8 cellular contexts compared by ENCODE assay signal in the genomic region with DNA sequence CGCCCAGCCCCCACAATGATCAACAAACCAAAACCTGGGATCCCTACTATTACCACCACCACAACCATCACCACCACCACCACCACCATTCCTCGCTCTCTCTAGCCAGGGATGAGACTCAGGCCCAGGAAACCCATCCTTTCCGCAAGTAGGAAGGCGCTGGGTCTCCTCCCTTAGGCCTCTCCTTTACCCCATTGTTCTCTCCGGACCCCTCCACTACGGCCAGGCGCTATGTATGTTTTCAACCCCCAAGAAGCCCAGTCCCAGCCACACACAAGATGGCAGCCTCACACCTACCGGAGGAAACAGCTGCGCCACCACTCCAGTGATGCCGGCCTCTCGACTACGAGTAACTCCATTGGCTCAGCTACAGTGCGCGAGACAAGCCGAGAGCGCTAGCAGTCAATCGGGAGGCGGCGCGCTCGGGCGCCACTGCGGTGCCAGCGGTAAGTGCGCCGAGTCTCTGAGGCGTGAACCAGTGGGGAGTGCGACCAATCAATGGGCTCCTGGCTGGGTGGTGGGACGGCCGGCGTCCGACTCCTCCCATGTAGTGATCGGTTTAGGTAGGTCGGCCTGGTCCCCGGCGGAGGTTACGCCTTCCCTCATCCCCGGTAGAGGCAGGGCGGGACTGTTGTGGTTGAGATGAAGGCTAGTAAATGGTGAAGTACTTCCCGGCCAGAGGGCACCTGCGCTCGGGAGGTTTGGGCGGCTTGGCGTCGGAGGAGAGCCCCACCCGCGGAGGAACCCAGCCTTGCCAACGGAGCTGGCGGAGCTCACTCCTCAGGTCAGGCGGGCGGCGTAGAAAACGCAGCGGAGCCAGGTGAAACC. TPM values are rescaled to one million over a fixed set of nuclear protein-coding genes. Genes with fewer than 3 reads are reported as not detected.
DNase-seq lines count a peak whose midpoint lies in the region; ATAC-seq, FAIRE-seq and TF ChIP-seq lines count a peak whose summit lies in the region.

A gene (minus strand): TSS at position 376 of the 828 bp plus-strand sequence. CDS start 61,154 bp downstream, outside the sequence.
A gene with protein sequence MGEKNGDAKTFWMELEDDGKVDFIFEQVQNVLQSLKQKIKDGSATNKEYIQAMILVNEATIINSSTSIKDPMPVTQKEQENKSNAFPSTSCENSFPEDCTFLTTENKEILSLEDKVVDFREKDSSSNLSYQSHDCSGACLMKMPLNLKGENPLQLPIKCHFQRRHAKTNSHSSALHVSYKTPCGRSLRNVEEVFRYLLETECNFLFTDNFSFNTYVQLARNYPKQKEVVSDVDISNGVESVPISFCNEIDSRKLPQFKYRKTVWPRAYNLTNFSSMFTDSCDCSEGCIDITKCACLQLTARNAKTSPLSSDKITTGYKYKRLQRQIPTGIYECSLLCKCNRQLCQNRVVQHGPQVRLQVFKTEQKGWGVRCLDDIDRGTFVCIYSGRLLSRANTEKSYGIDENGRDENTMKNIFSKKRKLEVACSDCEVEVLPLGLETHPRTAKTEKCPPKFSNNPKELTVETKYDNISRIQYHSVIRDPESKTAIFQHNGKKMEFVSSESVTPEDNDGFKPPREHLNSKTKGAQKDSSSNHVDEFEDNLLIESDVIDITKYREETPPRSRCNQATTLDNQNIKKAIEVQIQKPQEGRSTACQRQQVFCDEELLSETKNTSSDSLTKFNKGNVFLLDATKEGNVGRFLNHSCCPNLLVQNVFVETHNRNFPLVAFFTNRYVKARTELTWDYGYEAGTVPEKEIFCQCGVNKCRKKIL (plus strand): TSS at position 586 of the 828 bp plus-strand sequence. CDS start 7,620 bp downstream, outside the sequence.

- H4K91ac ChIP-seq in H1 (replicated peaks; ENCODE audit: insufficient read length, low read length) (peak within 1 kb of the TSS; percentile 39), mesenchymal stem cell (ENCODE audit: low read length) (peak within 1 kb of the TSS; percentile 0)

- no peaks in the 10 kb centered on the region for H3K27me3 ChIP-seq in H1 (replicated peaks in 1 of 4; ENCODE audit: control insufficient read depth in 3 of 4, extremely low read depth in 1 of 4, insufficient read depth in 3 of 4, low read length in 3 of 4)
- H3K27me3 ChIP-seq in mesenchymal stem cell (ENCODE audit: control insufficient read depth in 1 of 2, insufficient read depth in 1 of 2, low read length in 2 of 2): no peaks in the 10 kb centered on the region

- H3K4me1 ChIP-seq in H1 (replicated peaks in 1 of 4; ENCODE audit: control insufficient read depth in 3 of 4, insufficient read depth in 4 of 4, low read length in 3 of 4) (peaks cover 0 to 3% (median 0%) of the 10 kb centered on the region in 4 experiments; a peak in 1 of 7 replicates), mesenchymal stem cell (ENCODE audit: control insufficient read depth, insufficient read depth, low read depth, low read length) (no peaks in the 10 kb centered on the region)

- H3K4ac ChIP-seq in H1 (replicated peaks; ENCODE audit: insufficient read length, low read depth, low read length) (no peak within 1 kb of the TSS), mesenchymal stem cell (ENCODE audit: low read depth in 1 of 2, low read length in 2 of 2) (peak within 1 kb of the TSS in 1 of 2 experiments; percentile 87)

- H3K4me1 Mint-ChIP-seq in activated CD8-positive, alpha-beta memory T cell treated with anti-CD3 and anti-CD28 coated beads, Interleukin-2, amount 10 ng/mL, durations not matched to agents 7 days and 5 days: peaks cover 47% of the 10 kb centered on the region

- H2AK5ac ChIP-seq in H1 (ENCODE audit: low read depth, low read length) (no peak within 1 kb of the TSS; the same call in none of the 2 replicates), mesenchymal stem cell (ENCODE audit: low read length, severe bottlenecking) (no peak within 1 kb of the TSS)

- H3K9ac ChIP-seq in H1 (replicated peaks in 1 of 4; ENCODE audit: extremely low read depth in 1 of 4, low read depth in 3 of 4, low read length in 3 of 4) (peak within 1 kb of the TSS; percentile 83 to 98 (median 95)), mesenchymal stem cell (ENCODE audit: low read length) (peak within 1 kb of the TSS; percentile 99)

- no peaks in the 10 kb centered on the region for H3K79me1 ChIP-seq in H1 (ENCODE audit: low read depth, low read length)
- H3K79me1 ChIP-seq in mesenchymal stem cell (replicated peaks; ENCODE audit: low read length, poor library complexity, severe bottlenecking): peaks cover 2% of the 10 kb centered on the region

- H3K27ac Mint-ChIP-seq in activated CD8-positive, alpha-beta memory T cell treated with anti-CD3 and anti-CD28 coated beads, Interleukin-2, amount 10 ng/mL, durations not matched to agents 7 days and 5 days: peak within 1 kb of the TSS; percentile 98

- no peak within 1 kb of the TSS for H3K14ac ChIP-seq in H1 (ENCODE audit: insufficient read length)
- peak within 1 kb of the TSS in 1 of 2 experiments; percentile 67 for H3K14ac ChIP-seq in mesenchymal stem cell (ENCODE audit: low read length in 2 of 2)

- H3K27me3 Mint-ChIP-seq in activated CD8-positive, alpha-beta memory T cell treated with anti-CD3 and anti-CD28 coated beads, Interleukin-2, amount 10 ng/mL, durations not matched to agents 7 days and 5 days: no peaks in the 10 kb centered on the region

- H4K20me1 ChIP-seq in H1 (replicated peaks in 1 of 2; ENCODE audit: control insufficient read depth in 1 of 2, insufficient read depth in 2 of 2, low read length in 2 of 2): no peaks in the 10 kb centered on the region

- POLR2A ChIA-PET in H1 (lab: Charles Lee; ENCODE audit: partially characterized antibody): interaction anchor here (0.6 to 3.3 kb wide), 18 partner anchors 10 to 349 kb away, joined by 3 to 19 read pairs (median 4); a partner anchor contains a TSS

- H2BK15ac ChIP-seq in H1 (ENCODE audit: low read length): peak within 1 kb of the TSS; percentile 96
- peak within 1 kb of the TSS; percentile 18 for H2BK15ac ChIP-seq in mesenchymal stem cell (ENCODE audit: low read depth, poor library complexity, severe bottlenecking)

- peak; percentile 98 for ATAC-seq in GM19468 (IDR thresholded peaks at IDR 0.05; ENCODE audit: extremely low read depth, unreplicated experiment)
- peak; percentile 94 for ATAC-seq in activated CD8-positive, alpha-beta memory T cell treated with anti-CD3 and anti-CD28 coated beads, Interleukin-2, amount 10 ng/mL, durations not matched to agents 7 days and 5 days

- no peak within 1 kb of the TSS for H2BK120ac ChIP-seq in H1 (replicated peaks; ENCODE audit: low read depth, low read length)
- H2BK120ac ChIP-seq in mesenchymal stem cell (ENCODE audit: low read depth, low read length): peak within 1 kb of the TSS; percentile 3

- DNase-seq in COLO829 (ENCODE audit: low spot score) (peak; percentile 95), HS-5 (ENCODE audit: low read depth) (peak; percentile 83), NOMO-1 (lab: John Stamatoyannopoulos, UW; ENCODE audit: unreplicated experiment in 2 of 2) (peak; percentile 99), H1 (ENCODE audit: low read depth in 1 of 2, low spot score in 2 of 2) (peak; percentile 95 to 98), mesenchymal stem cell (peak; percentile 99)
- DNase-seq in activated CD8-positive, alpha-beta memory T cell treated with anti-CD3 and anti-CD28 coated beads, Interleukin-2, amount 10 ng/mL, durations not matched to agents 7 days and 5 days: peak; percentile 100
- DNase-seq in stimulated activated CD8-positive, alpha-beta memory T cell treated with anti-CD3 and anti-CD28 coated beads, Interleukin-12 subunit alpha, Interleukin-12 subunit beta, amount 100 ng/mL, for 4 hours (ENCODE audit: low read depth): peak; percentile 98

- H3K56ac ChIP-seq in H1 (replicated peaks; ENCODE audit: insufficient read length, low read depth, low read length): peak within 1 kb of the TSS; percentile 92

- CTCF ChIA-PET in activated CD8-positive, alpha-beta memory T cell treated with anti-CD3 and anti-CD28 coated beads, Interleukin-2, amount 10 ng/mL, durations not matched to agents 7 days and 5 days (lab: Charles Lee): interaction anchor here (1.0 to 4.3 kb wide), 7 partner anchors 10 to 492 kb away, joined by 3 to 23 read pairs (median 5); a partner anchor contains a TSS
- CTCF ChIA-PET in H1 (lab: Charles Lee; ENCODE audit: partially characterized antibody): interaction anchor here (0.7 to 1.6 kb wide), 5 partner anchors 50 to 164 kb away, joined by 3 to 5 read pairs (median 4); no protein-coding TSS in a partner anchor

- H2BK20ac ChIP-seq in H1 (ENCODE audit: low read length): 0 out of 2 replicates have a peak within 1 kb of the TSS, but pooled peaks have one; percentile 13

- TF ChIP-seq RAD21 in H1 (IDR thresholded peaks at IDR 0.05 in 1 of 2, conservative IDR thresholded peaks at IDR 0.05 in 1 of 2; ENCODE audit: low read depth in 2 of 2, low read length in 2 of 2): peak in 1 of 2 experiments; percentile 5; a peak in 1 of 4 replicates

- 0 out of 4 replicates have a peak, but pooled peaks cover 0 to 4% of the 10 kb centered on the region in 2 experiments for H3K79me2 ChIP-seq in H1 (ENCODE audit: control insufficient read depth in 1 of 2, insufficient read depth in 2 of 2, low read length in 2 of 2)

- H2BK12ac ChIP-seq in H1 (ENCODE audit: low read depth, low read length): peak within 1 kb of the TSS; percentile 96; the same call in 1 of the 2 replicates
- peak within 1 kb of the TSS in 1 of 2 experiments; percentile 85 for H2BK12ac ChIP-seq in mesenchymal stem cell (ENCODE audit: low read length in 2 of 2)

- H3K9me3 Mint-ChIP-seq in activated CD8-positive, alpha-beta memory T cell treated with anti-CD3 and anti-CD28 coated beads, Interleukin-2, amount 10 ng/mL, durations not matched to agents 7 days and 5 days (ENCODE audit: low read depth): no peaks in the 10 kb centered on the region

- H3K4me3 Mint-ChIP-seq in activated CD8-positive, alpha-beta memory T cell treated with anti-CD3 and anti-CD28 coated beads, Interleukin-2, amount 10 ng/mL, durations not matched to agents 7 days and 5 days: peak within 1 kb of the TSS; percentile 97

- H2BK5ac ChIP-seq in H1 (ENCODE audit: low read depth, low read length) (peak within 1 kb of the TSS; percentile 99), mesenchymal stem cell (ENCODE audit: low read depth, low read length, poor library complexity, severe bottlenecking) (no peak within 1 kb of the TSS)

- H3K23ac ChIP-seq in H1 (ENCODE audit: insufficient read length) (no peak within 1 kb of the TSS), mesenchymal stem cell (ENCODE audit: low read length in 2 of 2) (peak within 1 kb of the TSS in 1 of 2 experiments; percentile 46)

- peak within 1 kb of the TSS; percentile 89 to 96 (median 94) for H3K4me3 ChIP-seq in H1 (ENCODE audit: extremely low read depth in 1 of 4, insufficient read depth in 2 of 4, low read depth in 3 of 4, low read length in 4 of 4)
- H3K4me3 ChIP-seq in mesenchymal stem cell (ENCODE audit: insufficient read depth in 1 of 2, low read depth in 1 of 2, low read length in 2 of 2): peak within 1 kb of the TSS; percentile 70 to 97

- H4K5ac ChIP-seq in H1 (ENCODE audit: insufficient read length, low read depth, low read length): peak within 1 kb of the TSS; percentile 96

- peaks cover 10% of the 10 kb centered on the region for H3K36me3 Mint-ChIP-seq in activated CD8-positive, alpha-beta memory T cell treated with anti-CD3 and anti-CD28 coated beads, Interleukin-2, amount 10 ng/mL, durations not matched to agents 7 days and 5 days

- peaks cover 12% of the 10 kb centered on the region for H3K23me2 ChIP-seq in H1 (ENCODE audit: low read depth, low read length)

- FAIRE-seq in H1 (lab: Jason Lieb, UNC): peak; percentile 57

- peak within 1 kb of the TSS; percentile 95 for H3K18ac ChIP-seq in H1 (ENCODE audit: extremely low read depth, low read length)
- peak within 1 kb of the TSS; percentile 30 to 90 for H3K18ac ChIP-seq in mesenchymal stem cell (ENCODE audit: low read depth in 1 of 2, low read length in 2 of 2)

- peak in 1 of 2 experiments; percentile 30; a peak in 1 of 3 replicates for TF ChIP-seq EP300 in H1 (IDR thresholded peaks at IDR 0.05; ENCODE audit: borderline replicate concordance in 1 of 2, low read depth in 2 of 2, low read length in 2 of 2)

- H3K4me2 ChIP-seq in H1 (ENCODE audit: insufficient read depth in 1 of 2, low read depth in 2 of 2, low read length in 2 of 2) (peak within 1 kb of the TSS; percentile 90 to 98), mesenchymal stem cell (ENCODE audit: low read length, poor library complexity, severe bottlenecking) (peak within 1 kb of the TSS; percentile 76)

- no peaks in the 10 kb centered on the region for H3K9me3 ChIP-seq in H1 (ENCODE audit: insufficient read depth in 2 of 2, low read depth in 1 of 2, low read length in 1 of 2)
- H3K9me3 ChIP-seq in mesenchymal stem cell (ENCODE audit: control insufficient read depth, low read length): no peaks in the 10 kb centered on the region

- H4K8ac ChIP-seq in H1 (ENCODE audit: extremely low read depth, insufficient read depth, low read length) (peak within 1 kb of the TSS; percentile 98; the same call in 1 of the 2 replicates), mesenchymal stem cell (ENCODE audit: low read length) (peak within 1 kb of the TSS; percentile 69)

- 2% methylated on average over 54 of the region's 54 CpGs; no CpG with 5 or more reads in 1 of the 2 experiments for WGBS in H1 (ENCODE audit: extremely low coverage in 1 of 2, insufficient coverage in 1 of 2, insufficient read length in 1 of 2, insufficient replicate concordance in 2 of 2, low coverage in 1 of 2, low lambda C conversion rate in 2 of 2, missing lambda C conversion rate in 1 of 2), 2 experiments
- WGBS in mesenchymal stem cell: under 1% methylated on average over 49 of the region's 54 CpGs

- H2AFZ ChIP-seq in H1 (ENCODE audit: low read length): peak within 1 kb of the TSS; percentile 91
- H2AFZ ChIP-seq in mesenchymal stem cell (ENCODE audit: low read depth, low read length): peak within 1 kb of the TSS; percentile 76

- peak; percentile 23 to 48 (median 30) for TF ChIP-seq CTCF in H1 (IDR thresholded peaks at IDR 0.05; ENCODE audit: control extremely low read depth in 1 of 3, insufficient read depth in 1 of 3, low read depth in 1 of 3, low read length in 3 of 3)

- peak; percentile 90 to 96 for TF ChIP-seq POLR2A in H1 (IDR thresholded peaks at IDR 0.05; ENCODE audit: control extremely low read depth in 1 of 2, low read depth in 2 of 2, low read length in 2 of 2)

- H3K36me3 ChIP-seq in H1 (ENCODE audit: control insufficient read depth in 2 of 4, insufficient read depth in 4 of 4, low read length in 3 of 4): no peaks in the 10 kb centered on the region
- peaks cover 0 to 13% of the 10 kb centered on the region in 2 experiments for H3K36me3 ChIP-seq in mesenchymal stem cell (ENCODE audit: control insufficient read depth in 1 of 2, insufficient read depth in 2 of 2, low read depth in 1 of 2, low read length in 2 of 2)

- H3K27ac ChIP-seq in H1 (ENCODE audit: low read depth, low read length) (peak within 1 kb of the TSS; percentile 99), mesenchymal stem cell (ENCODE audit: low read length, poor library complexity, severe bottlenecking) (peak within 1 kb of the TSS; percentile 70)

RNA-seq across cellular contexts. Expression of the first gene that starts in this region (rescaled TPM):
- 1 to 10 TPM; 4.0 to 4.3 TPM for total RNA-seq in activated CD8-positive, alpha-beta memory T cell treated with anti-CD3 and anti-CD28 coated beads, Interleukin-2, amount 10 ng/mL, durations not matched to agents 7 days and 5 days
- total RNA-seq in H1 (2021; fragmentation: NEBNext Ultra II Directional; extraction: Animal tissue kit (Norgen Biotek cat#: 25700)): 4.1 and 4.8 TPM in 2 replicates
- polyA plus RNA-seq in H1 (2011; rRNA removed): 2.3 and 2.5 TPM in 2 replicates
- 3.6 TPM for polyA plus RNA-seq in H1 (2011; cell fraction: cytosol; rRNA removed)
- polyA plus RNA-seq in H1 (2011; cell fraction: nucleus; rRNA removed): 3.4 TPM
- 3.1 to 6.4 TPM (median 3.3 TPM) in 4 replicates for polyA plus RNA-seq in H1 (2012, experiment 1 of 2)
- polyA plus RNA-seq in H1 (2012, experiment 2 of 2): 0.30 TPM
- 3.5 TPM for polyA plus RNA-seq in H1 (2013, experiment 1 of 2)
- polyA plus RNA-seq in H1 (2013, experiment 2 of 2): 3.5 TPM
- polyA minus RNA-seq in H1 (2011; rRNA and poly(A)+ RNA removed): 5.9 and 7.3 TPM in 2 replicates
- polyA minus RNA-seq in H1 (2011; cell fraction: cytosol; rRNA and poly(A)+ RNA removed): 3.4 TPM
- 6.8 TPM for polyA minus RNA-seq in H1 (2011; cell fraction: nucleus; rRNA and poly(A)+ RNA removed)
- 8.7 TPM for polyA plus RNA-seq in mesenchymal stem cell (2013, experiment 1 of 2)
- 9.3 TPM for polyA plus RNA-seq in mesenchymal stem cell (2013, experiment 2 of 2)

RNA-seq across cellular contexts. Expression of the second gene that starts in this region (rescaled TPM):
- 10 to 100 TPM; 14.3 to 18.0 TPM for total RNA-seq in activated CD8-positive, alpha-beta memory T cell treated with anti-CD3 and anti-CD28 coated beads, Interleukin-2, amount 10 ng/mL, durations not matched to agents 7 days and 5 days
- total RNA-seq in H1 (2021; fragmentation: NEBNext Ultra II Directional; extraction: Animal tissue kit (Norgen Biotek cat#: 25700)): 5.4 and 6.1 TPM in 2 replicates
- polyA plus RNA-seq in H1 (2011; rRNA removed): 0.80 and 1.2 TPM in 2 replicates
- 1.8 TPM for polyA plus RNA-seq in H1 (2011; cell fraction: cytosol; rRNA removed)
- polyA plus RNA-seq in H1 (2011; cell fraction: nucleus; rRNA removed): 1.6 TPM
- polyA plus RNA-seq in H1 (2012, experiment 1 of 2): 1.6 to 3.7 TPM (median 2.3 TPM) in 4 replicates
- 0.22 TPM for polyA plus RNA-seq in H1 (2012, experiment 2 of 2)
- polyA plus RNA-seq in H1 (2013, experiment 1 of 2): 3.7 TPM
- 3.3 TPM for polyA plus RNA-seq in H1 (2013, experiment 2 of 2)
- polyA minus RNA-seq in H1 (2011; rRNA and poly(A)+ RNA removed): 1.9 and 3.5 TPM in 2 replicates
- 3.2 TPM for polyA minus RNA-seq in H1 (2011; cell fraction: cytosol; rRNA and poly(A)+ RNA removed)
- 6.2 TPM for polyA minus RNA-seq in H1 (2011; cell fraction: nucleus; rRNA and poly(A)+ RNA removed)
- polyA plus RNA-seq in mesenchymal stem cell (2013, experiment 1 of 2): 7.4 TPM
- polyA plus RNA-seq in mesenchymal stem cell (2013, experiment 2 of 2): 7.1 TPM

Comparison
In these comparisons a context has a peak if more than half of its experiments do, and no peak if none do; other contexts are left out.
1. Peak in every context shown above with its lines: DNase-seq, ATAC-seq, H3K4me3 ChIP-seq and H3K27ac ChIP-seq.